Comparison of ENCODE assay signal across 8 cellular contexts in genomic region chr5:176610430-176610763, GRCh38.
DNase-seq lines count a peak whose midpoint lies in the region; ATAC-seq, FAIRE-seq and TF ChIP-seq lines count a peak whose summit lies in the region.

No MANE protein-coding gene starts in this region.

- CTCF ChIA-PET in HEK293T (lab: Yijun Ruan, JAX) = interaction anchor here (0.6 kb wide), 1 partner anchor 15 kb away, joined by 3 read pairs; no protein-coding TSS in a partner anchor

- no peak for FAIRE-seq in D721Med (lab: Jason Lieb, UNC)

- H3K4me3 ChIP-seq in WERI-Rb-1 (ENCODE audit: low read depth, low read length) = peak overlapping the region; percentile 52
- peak overlapping the region; percentile 56 for H3K4me3 ChIP-seq in iPS-15b (ENCODE audit: low read depth, low read length)
- peak overlapping the region; percentile 45 to 62 for H3K4me3 ChIP-seq in tibial artery

- ATAC-seq in HG03095 (IDR thresholded peaks at IDR 0.05; ENCODE audit: unreplicated experiment) = no peak

- DNase-seq in D721Med (ENCODE audit: insufficient read length, low spot score) = peak; percentile 48
- DNase-seq in HEK293T (ENCODE audit: extremely low spot score) = peak; percentile 51
- peak; percentile 56 for DNase-seq in WERI-Rb-1
- DNase-seq in tibial artery = no peak
- no peak for DNase-seq in GM19238 (ENCODE audit: insufficient read length, low spot score)
- no peak for DNase-seq in NCI-H1048 (lab: John Stamatoyannopoulos, UW)

- TF ChIP-seq CTCF in D721Med (IDR thresholded peaks at IDR 0.05; ENCODE audit: insufficient read depth, missing control alignments) (no peak), WERI-Rb-1 (IDR thresholded peaks at IDR 0.05; ENCODE audit: low read depth, low read length) (no peak), tibial artery (IDR thresholded peaks at IDR 0.05) (no peak)

- intact Hi-C loops in tibial artery (cut with DNase I; ENCODE audit: low total_unique reads) = no loop called here

- H3K27ac ChIP-seq in WERI-Rb-1 (peak overlapping the region; percentile 96), tibial artery (no peak overlapping the region)

- H3K27me3 ChIP-seq in WERI-Rb-1 (ENCODE audit: insufficient read depth, low read depth, severe bottlenecking) (no peaks in the 10 kb centered on the region), iPS-15b (ENCODE audit: control insufficient read depth, insufficient read depth, low read length) (peaks cover 23% of the 10 kb centered on the region), tibial artery (peaks cover 0 to 84% of the 10 kb centered on the region in 2 donors)

- POLR2A ChIA-PET in HEK293T (lab: Yijun Ruan, JAX) = no interaction called here

- H3K36me3 ChIP-seq in WERI-Rb-1 = peaks cover 35% of the 10 kb centered on the region
- no peaks in the 10 kb centered on the region for H3K36me3 ChIP-seq in iPS-15b (ENCODE audit: control insufficient read depth, insufficient read depth, low read length)
- H3K36me3 ChIP-seq in tibial artery = no peaks in the 10 kb centered on the region

- H3K4me1 ChIP-seq in iPS-15b (ENCODE audit: control insufficient read depth, insufficient read depth, low read length) = peaks cover 4% of the 10 kb centered on the region
- peaks cover 0 to 14% (median 11%) of the 10 kb centered on the region in 4 donors for H3K4me1 ChIP-seq in tibial artery

- H3K9ac ChIP-seq in iPS-15b (ENCODE audit: low read depth, low read length) = no peak overlapping the region

- no peaks in the 10 kb centered on the region for H3K9me3 ChIP-seq in WERI-Rb-1 (ENCODE audit: severe bottlenecking)
- no peaks in the 10 kb centered on the region for H3K9me3 ChIP-seq in iPS-15b (ENCODE audit: control insufficient read depth, insufficient read depth, low read length)
- H3K9me3 ChIP-seq in tibial artery = no peaks in the 10 kb centered on the region

TF ChIP-seq in HEK293T, 16 proteins besides CTCF, POLR2A, EP300 and RAD21:
- TF ChIP-seq TARDBP (IDR thresholded peaks at IDR 0.05) = no peak
- TF ChIP-seq PKNOX1 (IDR thresholded peaks at IDR 0.05) = no peak
- peak; percentile 70 for TF ChIP-seq L3MBTL2 (conservative IDR thresholded peaks at IDR 0.05)
- no peak for TF ChIP-seq CTBP1 (IDR thresholded peaks at IDR 0.05; ENCODE audit: borderline replicate concordance)
- no peak for TF ChIP-seq FOXA1 (IDR thresholded peaks at IDR 0.05)

Comparison
In these comparisons a context has a peak if more than half of its experiments do, and no peak if none do; other contexts are left out.
1. DNase-seq: peak in D721Med (single experiment), HEK293T (single experiment) and WERI-Rb-1 (single experiment); none in tibial artery (0 of 2), GM19238 (single experiment) and NCI-H1048 (single experiment).
2. Peak in every context shown above with its lines, with median percentiles within 50 percentile points of each other: H3K4me3 ChIP-seq.